ENCODE assay signal across 29 cellular contexts in genomic region chr4:64250061-64250460, GRCh38.
"Had no signal": no experiment of that assay in that cellular context is flagged by ENCODE, and none has a peak within 500 bp of the region (broad histone marks: within the 10 kb centered on the region; RNA-seq: fewer than 3 reads in every experiment).

No MANE protein-coding gene starts in this region.

- H3K9me3 ChIP-seq: gastroesophageal sphincter had no signal

- DNase-seq: activated CD4-positive, alpha-beta memory T cell treated with anti-CD3 and anti-CD28 coated beads, Interleukin-2, amount 10 ng/mL, durations not matched to agents 7 days and 5 days; activated CD4-positive, alpha-beta T cell treated with anti-CD3 and anti-CD28 coated beads for 1 hour; activated CD4-positive, alpha-beta T cell treated with anti-CD3 and anti-CD28 coated beads for 4 hours; activated CD4-positive, alpha-beta T cell treated with anti-CD3 and anti-CD28 coated beads, Interleukin-2, amount 10 ng/mL, durations not matched to agents 7 days and 5 days; activated CD4-positive, alpha-beta T cell treated with anti-CD3 and anti-CD28 coated beads, Interleukin-2, amount 50 U/mL, for 4 hours; activated CD8-positive, alpha-beta memory T cell treated with anti-CD3 and anti-CD28 coated beads, Interleukin-2, amount 50 U/mL, for 48 hours; activated effector memory CD4-positive, alpha-beta T cell treated with Interleukin-2 at 50 U/mL for 16 hours; activated gamma-delta T cell treated with Interleukin-2 at 50 U/mL for 16 hours; activated naive CD4-positive, alpha-beta T cell treated with anti-CD3 and anti-CD28 coated beads, Interleukin-2, amount 50 U/mL, for 16 hours; activated naive CD4-positive, alpha-beta T cell treated with Interleukin-2 at 50 U/mL for 16 hours; activated T-cell treated with anti-CD3 and anti-CD28 coated beads for 4 hours; activated T-cell treated with anti-CD3 and anti-CD28 coated beads, Interleukin-2, amount 50 U/mL, for 24 hours; amniotic stem cell; anterior cingulate cortex; caudate nucleus; cerebellar nuclear complex; dorsolateral prefrontal cortex; effector memory CD4-positive, alpha-beta T cell; endodermal cell; foreskin keratinocyte; heart right ventricle; T-helper 2 cell had no signal

- H3K36me3 ChIP-seq: gastroesophageal sphincter, heart right ventricle had no signal

- H3K27ac ChIP-seq: coronary artery, dorsolateral prefrontal cortex, foreskin keratinocyte, gastroesophageal sphincter, heart right ventricle, hepatocyte had no signal

- H3K4me3 ChIP-seq: coronary artery, dorsolateral prefrontal cortex, gastroesophageal sphincter, heart right ventricle, hepatocyte had no signal

- H3K27me3 Mint-ChIP-seq: activated CD4-positive, alpha-beta memory T cell treated with anti-CD3 and anti-CD28 coated beads, Interleukin-2, amount 10 ng/mL, durations not matched to agents 7 days and 5 days; activated CD4-positive, alpha-beta T cell treated with anti-CD3 and anti-CD28 coated beads, Interleukin-2, amount 10 ng/mL, durations not matched to agents 7 days and 5 days; activated naive CD8-positive, alpha-beta T cell; activated T-cell treated with anti-CD3 and anti-CD28 coated beads, Interleukin-2, amount 50 U/mL, for 24 hours; activated T-helper 17 cell treated with anti-CD3 and anti-CD28 coated beads, Interleukin-2, amount 50 U/mL, for 72 hours; dendritic cell treated with granulocyte-macrophage colony-stimulating factor and Interleukin-4, amounts not matched to agents 40 ng/mL and 50 ng/mL, for 4 days had no signal

- H3K36me3 Mint-ChIP-seq: activated naive CD8-positive, alpha-beta T cell had no signal

- ATAC-seq: activated T-helper 17 cell treated with anti-CD3 and anti-CD28 coated beads, Interleukin-2, amount 50 U/mL, for 72 hours; esophagus mucosa; foreskin keratinocyte; gastroesophageal sphincter; heart right ventricle had no signal

- H3K4me1 Mint-ChIP-seq: activated CD4-positive, alpha-beta memory T cell treated with anti-CD3 and anti-CD28 coated beads, Interleukin-2, amount 10 ng/mL, durations not matched to agents 7 days and 5 days; activated CD4-positive, alpha-beta T cell treated with anti-CD3 and anti-CD28 coated beads, Interleukin-2, amount 10 ng/mL, durations not matched to agents 7 days and 5 days; activated T-helper 17 cell treated with anti-CD3 and anti-CD28 coated beads, Interleukin-2, amount 50 U/mL, for 72 hours; endodermal cell had no signal

- H3K27me3 ChIP-seq: dorsolateral prefrontal cortex, foreskin keratinocyte, gastroesophageal sphincter, heart right ventricle, hepatocyte had no signal

- H3K27ac Mint-ChIP-seq: activated CD4-positive, alpha-beta memory T cell treated with anti-CD3 and anti-CD28 coated beads, Interleukin-2, amount 10 ng/mL, durations not matched to agents 7 days and 5 days; activated CD4-positive, alpha-beta T cell treated with anti-CD3 and anti-CD28 coated beads, Interleukin-2, amount 10 ng/mL, durations not matched to agents 7 days and 5 days; activated naive CD8-positive, alpha-beta T cell; activated T-cell treated with anti-CD3 and anti-CD28 coated beads, Interleukin-2, amount 50 U/mL, for 24 hours; activated T-helper 17 cell treated with anti-CD3 and anti-CD28 coated beads, Interleukin-2, amount 50 U/mL, for 72 hours; dendritic cell treated with granulocyte-macrophage colony-stimulating factor and Interleukin-4, amounts not matched to agents 40 ng/mL and 50 ng/mL, for 4 days; endodermal cell had no signal

- H3K4me1 ChIP-seq: foreskin keratinocyte, gastroesophageal sphincter, heart right ventricle had no signal

- H3K4me3 Mint-ChIP-seq: activated CD4-positive, alpha-beta memory T cell treated with anti-CD3 and anti-CD28 coated beads, Interleukin-2, amount 10 ng/mL, durations not matched to agents 7 days and 5 days; activated CD4-positive, alpha-beta T cell treated with anti-CD3 and anti-CD28 coated beads, Interleukin-2, amount 10 ng/mL, durations not matched to agents 7 days and 5 days; activated naive CD8-positive, alpha-beta T cell; activated T-cell treated with anti-CD3 and anti-CD28 coated beads, Interleukin-2, amount 50 U/mL, for 24 hours; activated T-helper 17 cell treated with anti-CD3 and anti-CD28 coated beads, Interleukin-2, amount 50 U/mL, for 72 hours; dendritic cell treated with granulocyte-macrophage colony-stimulating factor and Interleukin-4, amounts not matched to agents 40 ng/mL and 50 ng/mL, for 4 days; endodermal cell had no signal

- H3K9me3 Mint-ChIP-seq: activated CD4-positive, alpha-beta memory T cell treated with anti-CD3 and anti-CD28 coated beads, Interleukin-2, amount 10 ng/mL, durations not matched to agents 7 days and 5 days had no signal
